14 cellular contexts compared by ENCODE assay signal in genomic region chr2:197571622-197572271, GRCh38. TPM values are rescaled to one million over a fixed set of nuclear protein-coding genes. Genes with fewer than 3 reads are reported as not detected.
A peak's percentile ranks its signal among the peaks of the same experiment; 100 is the strongest.
DNase-seq lines count a peak whose midpoint lies in the region; ATAC-seq, FAIRE-seq and TF ChIP-seq lines count a peak whose summit lies in the region.
"Had no signal": no experiment of that assay in that cellular context is flagged by ENCODE, and none has a peak within 500 bp of the region (broad histone marks: within the 10 kb centered on the region; RNA-seq: fewer than 3 reads in every experiment).

No MANE protein-coding gene starts in this region.

- FAIRE-seq in GM12891 (lab: Jason Lieb, UNC), result no peak
- FAIRE-seq: HTR-8/SVneo, keratinocyte had no signal

- ATAC-seq in GM19324 (IDR thresholded peaks at IDR 0.05; ENCODE audit: low FRiP score, unreplicated experiment) (no peak), GM18517 (IDR thresholded peaks at IDR 0.05; ENCODE audit: unreplicated experiment) (no peak)
- ATAC-seq: stimulated activated memory B cell treated with anti-CD40 and anti-IgM and Interleukin-4, amounts not matched to agents 10 μg/mL and 1 μg/mL and 100 μg/mL, for 72 hours had no signal

- TF ChIP-seq POLR2A in GM12891 (IDR thresholded peaks at IDR 0.05; ENCODE audit: low read depth, low read length), result no peak

- DNase-seq in ELR (ENCODE audit: low read depth), result peak; percentile 60
- peak; percentile 3 for DNase-seq in NCI-H2171 (lab: John Stamatoyannopoulos, UW)
- no peak for DNase-seq in epithelial cell of prostate (ENCODE audit: low read depth, low spot score)
- peak; percentile 15 for DNase-seq in myocyte (ENCODE audit: low read depth)
- no peak for DNase-seq in GM12891 (ENCODE audit: insufficient read length, low spot score)
- DNase-seq: activated CD8-positive, alpha-beta memory T cell treated with anti-CD3 and anti-CD28 coated beads, Interleukin-2, amount 50 U/mL, for 4 hours; adrenal gland; DND-41; NCI-H1417 treated with DMSO at 0.1 percent for 48 hours had no signal

- peak overlapping the region; percentile 16 for H3K27ac ChIP-seq in epithelial cell of prostate
- H3K27ac ChIP-seq: adrenal gland had no signal

TF ChIP-seq in GM12891, 5 proteins besides CTCF, POLR2A, EP300 and RAD21:
- no peak for TF ChIP-seq PAX5 (IDR thresholded peaks at IDR 0.05; ENCODE audit: insufficient read depth, low read length, severe bottlenecking)
- TF ChIP-seq POU2F2 (IDR thresholded peaks at IDR 0.05; ENCODE audit: low read depth, low read length), result no peak
- TF ChIP-seq POLR2AphosphoS5 (IDR thresholded peaks at IDR 0.05; ENCODE audit: low read depth, low read length), result no peak

RNA-seq across cellular contexts. Expression of gene MOB4, which starts 55.9 kb away (rescaled TPM):
- 39.9 and 46.5 TPM in 2 replicates for total RNA-seq in myocyte
- polyA plus RNA-seq in myocyte (2012), result 20.4 TPM
- polyA plus RNA-seq in GM12891 (2012; ENCODE audit: low read depth, missing spikeins), result 20.9 TPM

Comparison
In these comparisons a context has a peak if more than half of its experiments do, and no peak if none do; other contexts are left out.
1. DNase-seq: peak in ELR (single experiment), NCI-H2171 (single experiment) and myocyte (single experiment); none in epithelial cell of prostate (single experiment) and GM12891 (single experiment).